ENCODE assay signal across 33 cellular contexts in the genomic region with DNA sequence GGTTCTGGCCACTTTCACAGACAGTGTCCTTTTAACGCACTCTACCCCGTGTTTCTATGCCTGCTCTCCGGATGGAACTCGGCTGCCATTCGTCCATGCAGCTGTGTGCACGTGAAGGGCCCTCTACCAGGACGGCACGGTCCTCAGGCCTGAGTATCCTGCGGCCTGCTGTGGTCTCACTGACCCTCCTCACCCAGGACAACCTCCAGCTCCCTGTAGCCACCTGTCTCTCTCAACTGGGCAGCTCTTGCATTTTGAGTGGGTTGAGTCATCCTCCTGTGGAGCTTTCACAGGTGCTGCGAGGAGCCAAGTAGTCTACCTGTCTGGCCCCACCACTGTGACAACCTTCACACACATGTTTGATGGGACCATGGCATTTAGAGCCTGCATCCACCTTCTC.
"Had no signal": no experiment of that assay in that cellular context is flagged by ENCODE, and none has a peak within 500 bp of the region (broad histone marks: within the 10 kb centered on the region; RNA-seq: fewer than 3 reads in every experiment).

No MANE protein-coding gene starts in this region.

- H3K27ac ChIP-seq: adrenal gland, body of pancreas, brain microvascular endothelial cell, breast epithelium, VCaP had no signal

- FAIRE-seq: astrocyte, TTC549 had no signal

- H3K4me3 ChIP-seq: adrenal gland, body of pancreas, breast epithelium had no signal

- ATAC-seq: activated CD8-positive, alpha-beta T cell treated with anti-CD3 and anti-CD28 coated beads for 36 hours; activated naive CD4-positive, alpha-beta T cell treated with anti-CD3 and anti-CD28 coated beads, Interleukin-2, amount 50 U/mL, for 72 hours; activated T-cell treated with anti-CD3 and anti-CD28 coated beads, Interleukin-2, amount 50 U/mL, for 4 hours; activated T-cell treated with anti-CD3 and anti-CD28 coated beads, Interleukin-2, amount 50 U/mL, for 72 hours; activated T-helper 17 cell treated with anti-CD3 and anti-CD28 coated beads, Interleukin-2, amount 50 U/mL, for 72 hours; body of pancreas had no signal

- DNase-seq: activated B cell treated with CpG ODN at 0.5 μM for 24 hours; activated CD4-positive, alpha-beta memory T cell treated with anti-CD3 and anti-CD28 coated beads for 36 hours; activated CD4-positive, alpha-beta T cell treated with anti-CD3 and anti-CD28 coated beads for 48 hours; activated CD4-positive, alpha-beta T cell treated with anti-CD3 and anti-CD28 coated beads, Interleukin-2, amount 50 U/mL, for 1 hour; activated CD4-positive, alpha-beta T cell treated with anti-CD3 and anti-CD28 coated beads, Interleukin-2, amount 50 U/mL, for 4 hours; activated CD4-positive, CD25-positive, alpha-beta regulatory T cell treated with anti-CD3 and anti-CD28 coated beads, Interleukin-2, amount 50 U/mL, for 72 hours; activated CD8-positive, alpha-beta memory T cell treated with anti-CD3 and anti-CD28 coated beads, Interleukin-2, amount 50 U/mL, for 4 hours; activated CD8-positive, alpha-beta T cell treated with anti-CD3 and anti-CD28 coated beads for 36 hours; activated effector memory CD4-positive, alpha-beta T cell treated with anti-CD3 and anti-CD28 coated beads, Interleukin-2, amount 50 U/mL, for 16 hours; activated gamma-delta T cell treated with Interleukin-2 at 50 U/mL for 16 hours; activated naive CD4-positive, alpha-beta T cell; activated naive CD4-positive, alpha-beta T cell treated with anti-CD3 and anti-CD28 coated beads for 36 hours; activated naive CD4-positive, alpha-beta T cell treated with anti-CD3 and anti-CD28 coated beads, Interleukin-2, amount 50 U/mL, for 16 hours; activated naive CD8-positive, alpha-beta T cell treated with anti-CD3 and anti-CD28 coated beads for 36 hours; activated T-cell treated with anti-CD3 and anti-CD28 coated beads for 4 hours; activated T-cell treated with anti-CD3 and anti-CD28 coated beads, Interleukin-2, amount 50 U/mL, for 1 hour; activated T-cell treated with anti-CD3 and anti-CD28 coated beads, Interleukin-2, amount 50 U/mL, for 4 hours; activated T-cell treated with anti-CD3 and anti-CD28 coated beads, Interleukin-2, amount 50 U/mL, for 72 hours; adrenal gland; amniotic stem cell; aorta; body of pancreas; brain microvascular endothelial cell; central memory CD4-positive, alpha-beta T cell; T-helper 1 cell; T-helper 2 cell; T-helper 9 cell had no signal

- H3K4me1 ChIP-seq: adrenal gland, body of pancreas, breast epithelium had no signal

- H3K27me3 ChIP-seq: adrenal gland, body of pancreas, brain microvascular endothelial cell, breast epithelium had no signal

- H3K36me3 ChIP-seq: adrenal gland, brain microvascular endothelial cell, breast epithelium had no signal

- H3K9me3 ChIP-seq: adrenal gland, body of pancreas, breast epithelium had no signal
